ENCODE assay signal across 8 cellular contexts in the genomic region with DNA sequence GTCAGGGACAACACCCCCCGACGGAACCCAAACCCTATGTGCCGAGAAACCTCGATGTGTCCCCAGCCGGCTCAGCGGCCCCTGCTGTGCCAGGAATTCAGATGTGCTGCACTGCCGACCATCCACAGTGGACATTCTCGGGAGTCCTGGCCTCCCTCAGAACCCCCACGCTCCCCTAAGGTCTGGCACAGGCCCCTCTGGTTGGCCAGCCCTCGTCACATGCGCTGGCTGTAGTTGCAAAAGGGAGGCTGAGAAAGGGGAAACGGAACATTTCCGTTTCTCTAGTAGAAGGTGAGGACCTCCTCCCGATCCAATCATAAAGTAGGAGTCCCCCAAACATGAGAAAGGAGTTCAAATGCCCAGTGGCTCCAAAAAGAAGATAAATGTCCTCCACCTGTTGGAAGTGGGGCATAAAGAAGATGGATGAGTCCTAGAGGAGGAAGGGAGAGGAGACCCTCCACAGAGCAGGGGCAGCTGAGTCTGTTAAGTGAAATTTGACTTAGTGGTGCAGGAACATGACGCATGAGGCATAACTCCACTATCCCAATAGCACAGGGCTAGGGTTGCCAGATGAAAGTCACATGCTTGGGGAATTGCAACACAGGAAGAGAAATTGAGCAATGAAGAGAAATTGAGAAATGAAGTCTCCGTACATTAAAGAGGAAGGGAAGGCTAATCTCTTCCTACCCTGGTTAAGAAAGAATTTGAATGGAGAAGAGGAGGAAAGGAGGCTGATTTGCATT. TPM values are rescaled to one million over a fixed set of nuclear protein-coding genes. Genes with fewer than 3 reads are reported as not detected.
A peak's percentile ranks its signal among the peaks of the same experiment; 100 is the strongest.
DNase-seq lines count a peak whose midpoint lies in the region; ATAC-seq, FAIRE-seq and TF ChIP-seq lines count a peak whose summit lies in the region.

No MANE protein-coding gene starts in this region.

- TF ChIP-seq CTCF in AG09319 (IDR thresholded peaks at IDR 0.05; ENCODE audit: low read depth, low read length) (no peak), H1 (IDR thresholded peaks at IDR 0.05; ENCODE audit: control extremely low read depth in 1 of 3, insufficient read depth in 1 of 3, low read depth in 1 of 3, low read length in 3 of 3) (no peak), vagina (IDR thresholded peaks at IDR 0.05) (no peak)

- TF ChIP-seq RAD21 in H1 (IDR thresholded peaks at IDR 0.05 in 1 of 2, conservative IDR thresholded peaks at IDR 0.05 in 1 of 2; ENCODE audit: low read depth in 2 of 2, low read length in 2 of 2), result no peak

- H4K91ac ChIP-seq in H1 (replicated peaks; ENCODE audit: insufficient read length, low read length), result no peak overlapping the region

- H3K4me1 ChIP-seq in H1 (replicated peaks in 1 of 4; ENCODE audit: control insufficient read depth in 3 of 4, insufficient read depth in 4 of 4, low read length in 3 of 4) (peaks cover 0 to 9% (median 2%) of the 10 kb centered on the region in 4 experiments; a peak in 3 of 7 replicates), vagina (peaks cover 64% of the 10 kb centered on the region)

- H3K27ac Mint-ChIP-seq in activated naive CD4-positive, alpha-beta T cell treated with anti-CD3 and anti-CD28 coated beads, Interleukin-2, amount 10 ng/mL, durations not matched to agents 7 days and 5 days, result no peak overlapping the region

- H2BK12ac ChIP-seq in H1 (ENCODE audit: low read depth, low read length), result 0 out of 2 replicates have a peak overlapping the region, but pooled peaks have one; percentile 50

- H3K4me1 Mint-ChIP-seq in activated naive CD4-positive, alpha-beta T cell treated with anti-CD3 and anti-CD28 coated beads, Interleukin-2, amount 10 ng/mL, durations not matched to agents 7 days and 5 days, result peaks cover 7% of the 10 kb centered on the region

- H3K9me3 ChIP-seq in H1 (ENCODE audit: insufficient read depth in 2 of 2, low read depth in 1 of 2, low read length in 1 of 2) (no peaks in the 10 kb centered on the region), vagina (no peaks in the 10 kb centered on the region)

- H3K4me3 Mint-ChIP-seq in activated naive CD4-positive, alpha-beta T cell treated with anti-CD3 and anti-CD28 coated beads, Interleukin-2, amount 10 ng/mL, durations not matched to agents 7 days and 5 days, result no peak overlapping the region

- H4K8ac ChIP-seq in H1 (ENCODE audit: extremely low read depth, insufficient read depth, low read length), result no peak overlapping the region

- no peak overlapping the region for H4K5ac ChIP-seq in H1 (ENCODE audit: insufficient read length, low read depth, low read length)

- H3K9ac ChIP-seq in H1 (replicated peaks in 1 of 4; ENCODE audit: extremely low read depth in 1 of 4, low read depth in 3 of 4, low read length in 3 of 4), result no peak overlapping the region

- H3K79me2 ChIP-seq in H1 (ENCODE audit: control insufficient read depth in 1 of 2, insufficient read depth in 2 of 2, low read length in 2 of 2), result no peaks in the 10 kb centered on the region

- peaks cover 45% of the 10 kb centered on the region for H3K27me3 Mint-ChIP-seq in activated naive CD4-positive, alpha-beta T cell treated with anti-CD3 and anti-CD28 coated beads, Interleukin-2, amount 10 ng/mL, durations not matched to agents 7 days and 5 days

- peak overlapping the region; percentile 95 for H2AFZ ChIP-seq in H1 (ENCODE audit: low read length)

- H3K4ac ChIP-seq in H1 (replicated peaks; ENCODE audit: insufficient read length, low read depth, low read length), result no peak overlapping the region

- H3K36me3 ChIP-seq in H1 (ENCODE audit: control insufficient read depth in 2 of 4, insufficient read depth in 4 of 4, low read length in 3 of 4) (no peaks in the 10 kb centered on the region), vagina (no peaks in the 10 kb centered on the region)

- no peak overlapping the region for H2AK5ac ChIP-seq in H1 (ENCODE audit: low read depth, low read length)

- no peak for ATAC-seq in GM18870 (IDR thresholded peaks at IDR 0.05; ENCODE audit: unreplicated experiment)

- no peak overlapping the region for H2BK5ac ChIP-seq in H1 (ENCODE audit: low read depth, low read length)

- intact Hi-C loops in vagina (cut with DNase I), result loop anchor here (2.0 to 5.0 kb wide), 2 partner anchors 48 to 88 kb away; a partner anchor contains a TSS

- H3K4me2 ChIP-seq in H1 (ENCODE audit: insufficient read depth in 1 of 2, low read depth in 2 of 2, low read length in 2 of 2), result peak overlapping the region in 1 of 2 experiments; percentile 40; a peak in 1 of 4 replicates

- no peak overlapping the region for H3K14ac ChIP-seq in H1 (ENCODE audit: insufficient read length)

- no peaks in the 10 kb centered on the region for H4K20me1 ChIP-seq in H1 (replicated peaks in 1 of 2; ENCODE audit: control insufficient read depth in 1 of 2, insufficient read depth in 2 of 2, low read length in 2 of 2)

- TF ChIP-seq POLR2A in H1 (IDR thresholded peaks at IDR 0.05; ENCODE audit: control extremely low read depth in 1 of 2, low read depth in 2 of 2, low read length in 2 of 2) (no peak), vagina (IDR thresholded peaks at IDR 0.05) (peak in 1 of 2 donors; percentile 18)

- H2BK120ac ChIP-seq in H1 (replicated peaks; ENCODE audit: low read depth, low read length), result no peak overlapping the region

- H3K18ac ChIP-seq in H1 (ENCODE audit: extremely low read depth, low read length), result no peak overlapping the region

- FAIRE-seq in H1 (lab: Jason Lieb, UNC), result no peak

- H3K23ac ChIP-seq in H1 (ENCODE audit: insufficient read length), result no peak overlapping the region

- H3K23me2 ChIP-seq in H1 (ENCODE audit: low read depth, low read length), result no peaks in the 10 kb centered on the region

- no peaks in the 10 kb centered on the region for H3K36me3 Mint-ChIP-seq in activated naive CD4-positive, alpha-beta T cell treated with anti-CD3 and anti-CD28 coated beads, Interleukin-2, amount 10 ng/mL, durations not matched to agents 7 days and 5 days

- H2BK20ac ChIP-seq in H1 (ENCODE audit: low read length), result no peak overlapping the region

- H3K27me3 ChIP-seq in H1 (replicated peaks in 1 of 4; ENCODE audit: control insufficient read depth in 3 of 4, extremely low read depth in 1 of 4, insufficient read depth in 3 of 4, low read length in 3 of 4), result no peaks in the 10 kb centered on the region
- H3K27me3 ChIP-seq in vagina, result no peaks in the 10 kb centered on the region

- DNase-seq in AG09319 (ENCODE audit: extremely low read depth, low read depth) (peak; percentile 88), NCI-H226 (peak; percentile 91), H1 (ENCODE audit: low read depth in 1 of 2, low spot score in 2 of 2) (peak in 1 of 2 experiments; percentile 52), middle frontal gyrus (ENCODE audit: extremely low spot score, low spot score) (peak; percentile 39), vagina (ENCODE audit: extremely low spot score in 2 of 2) (peak in 1 of 2 donors; percentile 97), NCI-H446 treated with DMSO at 0.1 percent for 48 hours (lab: John Stamatoyannopoulos, UW) (no peak)
- DNase-seq in activated naive CD4-positive, alpha-beta T cell treated with anti-CD3 and anti-CD28 coated beads, Interleukin-2, amount 10 ng/mL, durations not matched to agents 7 days and 5 days, result no peak

- no peak for TF ChIP-seq EP300 in H1 (IDR thresholded peaks at IDR 0.05; ENCODE audit: borderline replicate concordance in 1 of 2, low read depth in 2 of 2, low read length in 2 of 2)

- H3K4me3 ChIP-seq in H1 (ENCODE audit: extremely low read depth in 1 of 4, insufficient read depth in 2 of 4, low read depth in 3 of 4, low read length in 4 of 4) (no peak overlapping the region), vagina (peak overlapping the region in 1 of 2 donors; percentile 23)

- WGBS in H1 (ENCODE audit: extremely low coverage in 1 of 2, insufficient coverage in 1 of 2, insufficient read length in 1 of 2, insufficient replicate concordance in 2 of 2, low coverage in 1 of 2, low lambda C conversion rate in 2 of 2, missing lambda C conversion rate in 1 of 2), 2 experiments, result 80% methylated on average over 14 of the region's 16 CpGs; no CpG with 5 or more reads in 1 of the 2 experiments

- H3K27ac ChIP-seq in H1 (ENCODE audit: low read depth, low read length) (no peak overlapping the region), vagina (peak overlapping the region; percentile 92)

- POLR2A ChIA-PET in H1 (lab: Charles Lee; ENCODE audit: partially characterized antibody), result no interaction called here

- H3K79me1 ChIP-seq in H1 (ENCODE audit: low read depth, low read length), result no peaks in the 10 kb centered on the region

- CTCF ChIA-PET in H1 (lab: Charles Lee; ENCODE audit: partially characterized antibody), result interaction anchor here (0.8 to 3.0 kb wide), 14 partner anchors 8 to 358 kb away, joined by 3 to 14 read pairs (median 4); no protein-coding TSS in a partner anchor
- CTCF ChIA-PET in activated naive CD4-positive, alpha-beta T cell treated with anti-CD3 and anti-CD28 coated beads, Interleukin-2, amount 10 ng/mL, durations not matched to agents 7 days and 5 days (lab: Charles Lee), result interaction anchor here (0.9 to 3.3 kb wide), 6 partner anchors 9 to 356 kb away, joined by 3 to 21 read pairs (median 8); no protein-coding TSS in a partner anchor

- H3K56ac ChIP-seq in H1 (replicated peaks; ENCODE audit: insufficient read length, low read depth, low read length), result no peak overlapping the region

- H2BK15ac ChIP-seq in H1 (ENCODE audit: low read length), result 0 out of 2 replicates have a peak overlapping the region, but pooled peaks have one; percentile 5

- no peaks in the 10 kb centered on the region for H3K9me3 Mint-ChIP-seq in activated naive CD4-positive, alpha-beta T cell treated with anti-CD3 and anti-CD28 coated beads, Interleukin-2, amount 10 ng/mL, durations not matched to agents 7 days and 5 days

TF ChIP-seq in H1, 55 proteins besides CTCF, POLR2A, EP300 and RAD21:
- peak; percentile 65 for TF ChIP-seq TEAD4 (IDR thresholded peaks at IDR 0.05; ENCODE audit: low read depth, low read length)
- no peak for TF ChIP-seq SP4 (IDR thresholded peaks at IDR 0.05; ENCODE audit: low read length)
- TF ChIP-seq, protein P1, sequence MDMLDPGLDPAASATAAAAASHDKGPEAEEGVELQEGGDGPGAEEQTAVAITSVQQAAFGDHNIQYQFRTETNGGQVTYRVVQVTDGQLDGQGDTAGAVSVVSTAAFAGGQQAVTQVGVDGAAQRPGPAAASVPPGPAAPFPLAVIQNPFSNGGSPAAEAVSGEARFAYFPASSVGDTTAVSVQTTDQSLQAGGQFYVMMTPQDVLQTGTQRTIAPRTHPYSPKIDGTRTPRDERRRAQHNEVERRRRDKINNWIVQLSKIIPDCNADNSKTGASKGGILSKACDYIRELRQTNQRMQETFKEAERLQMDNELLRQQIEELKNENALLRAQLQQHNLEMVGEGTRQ (IDR thresholded peaks at IDR 0.05; ENCODE audit: low read length), result peak; percentile 65

RNA-seq across cellular contexts. Expression of a gene that starts 49.3 kb away (rescaled TPM):
- 101 and 113 TPM in 2 replicates for total RNA-seq in H1 (2021; fragmentation: NEBNext Ultra II Directional; extraction: Animal tissue kit (Norgen Biotek cat#: 25700))
- 140 and 261 TPM in 2 replicates for polyA plus RNA-seq in H1 (2011; rRNA removed)
- polyA plus RNA-seq in H1 (2011; cell fraction: cytosol; rRNA removed), result 182 TPM
- 463 TPM for polyA plus RNA-seq in H1 (2011; cell fraction: nucleus; rRNA removed)
- 96.0 to 127 TPM (median 113 TPM) in 4 replicates for polyA plus RNA-seq in H1 (2012, experiment 1 of 2)
- 29.4 TPM for polyA plus RNA-seq in H1 (2012, experiment 2 of 2)
- polyA plus RNA-seq in H1 (2013, experiment 1 of 2), result 74.6 TPM
- 66.1 TPM for polyA plus RNA-seq in H1 (2013, experiment 2 of 2)
- polyA minus RNA-seq in H1 (2011; rRNA and poly(A)+ RNA removed), result 59.7 and 102 TPM in 2 replicates
- polyA minus RNA-seq in H1 (2011; cell fraction: cytosol; rRNA and poly(A)+ RNA removed), result 76.1 TPM
- polyA minus RNA-seq in H1 (2011; cell fraction: nucleus; rRNA and poly(A)+ RNA removed), result 120 TPM
- 158 TPM for total RNA-seq in vagina

Comparison
In these comparisons a context has a peak if more than half of its experiments do, and no peak if none do; other contexts are left out.
1. DNase-seq: peak in AG09319 (single experiment), NCI-H226 (single experiment) and middle frontal gyrus (single experiment); none in activated naive CD4-positive, alpha-beta T cell treated with anti-CD3 and anti-CD28 coated beads, Interleukin-2, amount 10 ng/mL, durations not matched to agents 7 days and 5 days (single experiment) and NCI-H446 treated with DMSO at 0.1 percent for 48 hours (single experiment).